ENCODE assay signal across 20 cellular contexts in genomic region chr5:72440207-72440638, GRCh38.
DNase-seq lines count a peak whose midpoint lies in the region; ATAC-seq, FAIRE-seq and TF ChIP-seq lines count a peak whose summit lies in the region.
"Had no signal": no experiment of that assay in that cellular context is flagged by ENCODE, and none has a peak within 500 bp of the region (broad histone marks: within the 10 kb centered on the region; RNA-seq: fewer than 3 reads in every experiment).

No MANE protein-coding gene starts in this region.

- H3K27me3 ChIP-seq in heart left ventricle (no peaks in the 10 kb centered on the region), upper lobe of right lung (no peaks in the 10 kb centered on the region)
- H3K27me3 ChIP-seq: colonic mucosa had no signal

- peaks cover 29% of the 10 kb centered on the region for H3K4me1 ChIP-seq in A549
- peaks cover 0 to 49% (median 22%) of the 10 kb centered on the region in 12 donors for H3K4me1 ChIP-seq in heart left ventricle
- peaks cover 6% of the 10 kb centered on the region for H3K4me1 ChIP-seq in upper lobe of right lung
- H3K4me1 ChIP-seq: colonic mucosa had no signal

- H3K4me3 ChIP-seq in A549 (no peak overlapping the region), heart left ventricle (no peak overlapping the region), upper lobe of right lung (no peak overlapping the region)
- H3K4me3 ChIP-seq: colonic mucosa, smooth muscle cell had no signal

- H3K27ac ChIP-seq in A549 (peak overlapping the region in 1 of 2 experiments; percentile 25; a peak in 2 of 6 replicates), heart left ventricle (peak overlapping the region in 10 of 12 donors; percentile 5 to 56 (median 40)), upper lobe of right lung (no peak overlapping the region)
- H3K27ac ChIP-seq: colonic mucosa had no signal

- POLR2A ChIA-PET in A549 (lab: Yijun Ruan, JAX), result no interaction called here

- no peak for TF ChIP-seq EP300 in A549 (IDR thresholded peaks at IDR 0.05)

- intact Hi-C loops in heart left ventricle (cut with DNase I), result loop anchor here in 1 of 10 donors (10.0 kb wide), 1 partner anchor 65 kb away; the partner anchor contains the start of gene ZNF366
- intact Hi-C loops in upper lobe of right lung (cut with DNase I), result no loop called here

- no peak for TF ChIP-seq RAD21 in A549 (conservative IDR thresholded peaks at IDR 0.05 in 1 of 2, IDR thresholded peaks at IDR 0.05 in 1 of 2)

- peak overlapping the region; percentile 52 for H3K4me2 ChIP-seq in A549
- H3K4me2 ChIP-seq: smooth muscle cell had no signal

- DNase-seq in A549 (ENCODE audit: low read depth in 1 of 2, low spot score in 1 of 2), result no peak
- DNase-seq in heart left ventricle, result no peak
- DNase-seq in upper lobe of right lung, result no peak
- DNase-seq in SIG-M5 (lab: John Stamatoyannopoulos, UW), result no peak
- no peak for DNase-seq in central memory CD4-positive, alpha-beta T cell
- no peak for DNase-seq in SK-N-DZ (ENCODE audit: low spot score)
- DNase-seq: activated CD8-positive, alpha-beta memory T cell treated with anti-CD3 and anti-CD28 coated beads, Interleukin-2, amount 10 ng/mL, durations not matched to agents 7 days and 5 days; activated naive CD8-positive, alpha-beta T cell treated with anti-CD3 and anti-CD28 coated beads, Interleukin-2, amount 10 ng/mL, durations not matched to agents 7 days and 5 days; Calu3; colonic mucosa; islet precursor cell; naive B cell; NCI-H1694; NCI-H526; SHP77; trophoblast cell had no signal

- 15% methylated on average over 1 of the region's 1 CpG for WGBS in A549 (ENCODE audit: missing lambda C conversion rate)
- 74 to 88% (median 86%) methylated on average over 1 of the region's 1 CpG for WGBS in heart left ventricle, 4 donors

- no peak for TF ChIP-seq CTCF in A549 (IDR thresholded peaks at IDR 0.05)
- TF ChIP-seq CTCF in heart left ventricle (IDR thresholded peaks at IDR 0.05), result no peak
- no peak for TF ChIP-seq CTCF in upper lobe of right lung (IDR thresholded peaks at IDR 0.05)

- ATAC-seq in A549, result no peak
- peak; percentile 31 for ATAC-seq in GM19468 (IDR thresholded peaks at IDR 0.05; ENCODE audit: extremely low read depth, unreplicated experiment)
- peak; percentile 51 for ATAC-seq in HG03108 (IDR thresholded peaks at IDR 0.05; ENCODE audit: unreplicated experiment)
- ATAC-seq in heart left ventricle, result peak in 3 of 4 donors; percentile 51 to 74 (median 59)
- no peak for ATAC-seq in upper lobe of right lung
- ATAC-seq: activated CD8-positive, alpha-beta memory T cell treated with anti-CD3 and anti-CD28 coated beads, Interleukin-2, amount 10 ng/mL, durations not matched to agents 7 days and 5 days had no signal

- no peaks in the 10 kb centered on the region for H3K9me3 ChIP-seq in A549
- H3K9me3 ChIP-seq in heart left ventricle, result no peaks in the 10 kb centered on the region
- H3K9me3 ChIP-seq in upper lobe of right lung, result no peaks in the 10 kb centered on the region
- H3K9me3 ChIP-seq: colonic mucosa had no signal

- TF ChIP-seq POLR2A in A549 (IDR thresholded peaks at IDR 0.05; ENCODE audit: low read length) (no peak), heart left ventricle (IDR thresholded peaks at IDR 0.05) (no peak)

- peaks cover 0 to 27% (median 6%) of the 10 kb centered on the region in 9 donors for H3K36me3 ChIP-seq in heart left ventricle
- no peaks in the 10 kb centered on the region for H3K36me3 ChIP-seq in upper lobe of right lung
- H3K36me3 ChIP-seq: colonic mucosa had no signal

- CTCF ChIA-PET in A549 (lab: Yijun Ruan, JAX), result interaction anchor here (1.4 kb wide), 1 partner anchor 8 kb away, joined by 3 read pairs; no protein-coding TSS in a partner anchor

- no peak for FAIRE-seq in A549 (lab: Jason Lieb, UNC)
- FAIRE-seq: A204.1 had no signal

TF ChIP-seq in A549, 52 proteins besides CTCF, POLR2A, EP300 and RAD21:
- TF ChIP-seq ZSCAN20 (CRISPR knock-in tag; IDR thresholded peaks at IDR 0.05), result no peak
- no peak for TF ChIP-seq CBX8 (IDR thresholded peaks at IDR 0.05)
- TF ChIP-seq CEBPB (IDR thresholded peaks at IDR 0.05), result no peak
- TF ChIP-seq TFCP2L1 (CRISPR knock-in tag; IDR thresholded peaks at IDR 0.05), result no peak
- TF ChIP-seq POLR2AphosphoS2 (conservative IDR thresholded peaks at IDR 0.05; ENCODE audit: low read length), result no peak
- TF ChIP-seq JUNB (IDR thresholded peaks at IDR 0.05), result no peak

Comparison
In these comparisons a context has a peak if more than half of its experiments do, and no peak if none do; other contexts are left out.
1. ATAC-seq: peak in GM19468 (single experiment), HG03108 (single experiment) and heart left ventricle (3 of 4); none in A549 (0 of 2) and upper lobe of right lung (single experiment).